Comparison of ENCODE assay signal across 13 cellular contexts in genomic region chr6:6826961-6827360, GRCh38.
A peak's percentile ranks its signal among the peaks of the same experiment; 100 is the strongest.
DNase-seq lines count a peak whose midpoint lies in the region; ATAC-seq, FAIRE-seq and TF ChIP-seq lines count a peak whose summit lies in the region.
"Had no signal": no experiment of that assay in that cellular context is flagged by ENCODE, and none has a peak within 500 bp of the region (broad histone marks: within the 10 kb centered on the region; RNA-seq: fewer than 3 reads in every experiment).

No MANE protein-coding gene starts in this region.

- no peaks in the 10 kb centered on the region for H3K9me3 ChIP-seq in heart right ventricle
- H3K9me3 ChIP-seq in PC-9 (ENCODE audit: insufficient read depth, low read depth) = no peaks in the 10 kb centered on the region
- H3K9me3 ChIP-seq in keratinocyte (ENCODE audit: control insufficient read depth, low read depth, low read length) = no peaks in the 10 kb centered on the region
- no peaks in the 10 kb centered on the region for H3K9me3 ChIP-seq in suprapubic skin
- H3K9me3 ChIP-seq: thoracic aorta had no signal

- H2AFZ ChIP-seq in PC-9 (peak overlapping the region; percentile 49; the same call in 1 of the 2 replicates), keratinocyte (ENCODE audit: control insufficient read depth, low read length) (peak overlapping the region; percentile 2)

- TF ChIP-seq CTCF in heart right ventricle (IDR thresholded peaks at IDR 0.05) = no peak
- no peak for TF ChIP-seq CTCF in PC-9 (conservative IDR thresholded peaks at IDR 0.05)
- TF ChIP-seq CTCF in keratinocyte (optimal IDR thresholded peaks at IDR 0.05 in 1 of 3, IDR thresholded peaks at IDR 0.05 in 1 of 3, conservative IDR thresholded peaks at IDR 0.05 in 1 of 3; ENCODE audit: extremely low read depth in 1 of 3, insufficient read depth in 2 of 3, low read length in 3 of 3) = no peak
- TF ChIP-seq CTCF in suprapubic skin (IDR thresholded peaks at IDR 0.05) = no peak

- H3K4me3 ChIP-seq in heart right ventricle (no peak overlapping the region), PC-9 (no peak overlapping the region), keratinocyte (ENCODE audit: control insufficient read depth in 2 of 3, extremely low read depth in 1 of 3, insufficient read depth in 2 of 3, low read depth in 1 of 3, low read length in 3 of 3) (no peak overlapping the region), suprapubic skin (no peak overlapping the region)
- H3K4me3 ChIP-seq: lung, SK-N-MC, thoracic aorta had no signal

- H3K9ac ChIP-seq in keratinocyte (ENCODE audit: control insufficient read depth, extremely low read depth, insufficient read depth, low read length) = no peak overlapping the region

- H3K27ac ChIP-seq in heart right ventricle (peak overlapping the region; percentile 46 to 90 (median 77)), PC-9 (peak overlapping the region; percentile 77), keratinocyte (ENCODE audit: control insufficient read depth, insufficient read depth, low read length) (no peak overlapping the region), suprapubic skin (peak overlapping the region; percentile 77)
- H3K27ac ChIP-seq: SK-N-MC, thoracic aorta had no signal

- POLR2A ChIA-PET in PC-9 (lab: Charles Lee; ENCODE audit: unreplicated experiment) = no interaction called here

- no peaks in the 10 kb centered on the region for H3K36me3 ChIP-seq in heart right ventricle
- no peaks in the 10 kb centered on the region for H3K36me3 ChIP-seq in PC-9 (ENCODE audit: low read depth)
- H3K36me3 ChIP-seq in keratinocyte (ENCODE audit: control insufficient read depth in 2 of 2, extremely low read depth in 1 of 2, insufficient read depth in 2 of 2, low read length in 2 of 2) = no peaks in the 10 kb centered on the region
- H3K36me3 ChIP-seq in suprapubic skin = no peaks in the 10 kb centered on the region
- H3K36me3 ChIP-seq: thoracic aorta had no signal

- H3K27me3 ChIP-seq in heart right ventricle (no peaks in the 10 kb centered on the region), PC-9 (ENCODE audit: insufficient read depth, low read depth) (no peaks in the 10 kb centered on the region), keratinocyte (ENCODE audit: control insufficient read depth, extremely low read depth, insufficient read depth, low read length) (no peaks in the 10 kb centered on the region), suprapubic skin (no peaks in the 10 kb centered on the region)

- intact Hi-C loops in heart right ventricle (cut with DNase I) (loop anchor here in 3 of 10 donors (5.0 to 10.0 kb wide), 3 partner anchors 68 to 90 kb away; no protein-coding TSS in a partner anchor), left cardiac atrium (cut with DNase I) (loop anchor here in 1 of 2 donors (10.0 kb wide), 1 partner anchor 62 kb away; no protein-coding TSS in a partner anchor), PC-9 (cut with micrococcal nuclease; ENCODE audit: unreplicated experiment) (loop anchor here (1.0 kb wide), 1 partner anchor 56 kb away; no protein-coding TSS in a partner anchor)

- FAIRE-seq in keratinocyte (lab: Jason Lieb, UNC) = no peak

- ATAC-seq in heart right ventricle (no peak), left cardiac atrium (no peak)

- H3F3A ChIP-seq in PC-9 (ENCODE audit: insufficient read depth, low read depth) = peaks cover 16% of the 10 kb centered on the region

- 77 to 88% methylated on average over 10 of the region's 10 CpGs for WGBS in heart right ventricle, 2 donors
- WGBS in suprapubic skin = 76% methylated on average over 10 of the region's 10 CpGs

- no peak for DNase-seq in heart right ventricle
- DNase-seq in left cardiac atrium = no peak
- DNase-seq in PC-9 = no peak
- DNase-seq in keratinocyte (ENCODE audit: low read depth, low spot score) = no peak
- DNase-seq in suprapubic skin (ENCODE audit: low spot score in 2 of 2) = peak in 1 of 2 donors; percentile 57
- DNase-seq in foreskin melanocyte = no peak
- no peak for DNase-seq in NCI-H2029 (lab: John Stamatoyannopoulos, UW)
- DNase-seq in effector CD8-positive, alpha-beta T cell (lab: John Stamatoyannopoulos, UW) = no peak
- DNase-seq: effector memory CD8-positive, alpha-beta T cell; NCI-H187 treated with DMSO at 0.1 percent for 48 hours had no signal

- no TSS peak for BruUV-seq in PC-9 (replicated peaks; lab: Mats Ljungman, UMichigan)

- TF ChIP-seq EP300 in suprapubic skin (IDR thresholded peaks at IDR 0.05) = no peak

- TF ChIP-seq POLR2A in suprapubic skin (IDR thresholded peaks at IDR 0.05) = no peak

- peak overlapping the region; percentile 52 for H3K4me2 ChIP-seq in PC-9
- no peak overlapping the region for H3K4me2 ChIP-seq in keratinocyte (ENCODE audit: control insufficient read depth, extremely low read depth, insufficient read depth, low read depth, low read length)

- dilution Hi-C loops in keratinocyte (cut with MboI; ENCODE audit: extremely low pct_ligation_motif_present, low sequenced_read_pairs) = no loop called here

- peaks cover 4 to 44% (median 22%) of the 10 kb centered on the region in 9 donors for H3K4me1 ChIP-seq in heart right ventricle
- peaks cover 53% of the 10 kb centered on the region for H3K4me1 ChIP-seq in PC-9 (replicated peaks; ENCODE audit: insufficient read depth)
- H3K4me1 ChIP-seq in keratinocyte (ENCODE audit: control insufficient read depth, extremely low read depth, insufficient read depth, low read length) = peaks cover 28% of the 10 kb centered on the region
- H3K4me1 ChIP-seq in suprapubic skin = peaks cover 32% of the 10 kb centered on the region

- H3K79me2 ChIP-seq in PC-9 (ENCODE audit: low read depth) (no peaks in the 10 kb centered on the region), keratinocyte (ENCODE audit: control insufficient read depth, insufficient read depth, low read length) (no peaks in the 10 kb centered on the region)

- H4K20me1 ChIP-seq in PC-9 (ENCODE audit: insufficient read depth) (no peaks in the 10 kb centered on the region), keratinocyte (ENCODE audit: control insufficient read depth, extremely low read depth, insufficient read depth, low read length) (no peaks in the 10 kb centered on the region)

- H3K9me2 ChIP-seq in PC-9 (ENCODE audit: insufficient read depth) = no peaks in the 10 kb centered on the region

- CTCF ChIA-PET in PC-9 (lab: Charles Lee) = interaction anchor here (1.6 kb wide), 1 partner anchor 16 kb away, joined by 5 read pairs; no protein-coding TSS in a partner anchor

- no peaks in the 10 kb centered on the region for H3K9me1 ChIP-seq in keratinocyte (ENCODE audit: control insufficient read depth, extremely low read depth, insufficient read depth, low read length)
